Comparison of ENCODE assay signal across 9 cellular contexts in the genomic region with DNA sequence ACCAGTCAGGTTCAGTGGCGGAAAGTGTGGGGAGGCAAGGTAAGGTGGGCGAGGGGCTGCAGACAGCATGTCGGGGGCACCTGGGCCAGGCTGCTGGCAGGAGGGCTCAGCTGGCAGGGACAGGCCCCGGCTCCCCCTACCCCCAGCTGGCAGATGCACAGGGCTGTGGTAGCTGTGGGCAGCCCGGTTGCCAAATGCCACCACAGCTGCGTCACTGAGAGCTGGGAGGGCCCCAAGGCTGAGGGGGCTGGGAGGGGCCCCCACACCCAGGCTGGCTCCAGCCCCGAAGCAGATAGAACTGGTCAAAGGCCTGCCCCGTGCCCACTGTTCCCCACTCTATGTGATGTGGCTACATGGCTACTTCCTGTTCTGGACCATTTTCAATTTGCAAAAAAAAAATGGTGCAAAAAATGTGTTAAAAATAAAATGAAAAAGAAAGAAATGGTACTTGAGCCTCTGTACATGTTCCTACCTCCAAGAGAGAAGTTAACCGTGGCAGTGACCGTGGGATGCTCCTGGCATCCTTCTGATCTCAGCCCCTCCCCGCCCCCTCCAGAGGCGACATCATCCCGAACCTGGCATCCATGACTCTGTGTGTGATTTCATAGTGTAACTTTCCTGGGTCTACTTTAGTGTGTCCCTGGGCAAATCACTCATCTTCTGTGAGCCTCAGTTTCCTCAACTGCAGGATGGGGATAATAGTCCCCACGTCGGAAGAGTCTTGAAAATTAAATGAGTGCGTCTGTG.
DNase-seq lines count a peak whose midpoint lies in the region; ATAC-seq and TF ChIP-seq lines count a peak whose summit lies in the region.
"Had no signal": no experiment of that assay in that cellular context is flagged by ENCODE, and none has a peak within 500 bp of the region (broad histone marks: within the 10 kb centered on the region; RNA-seq: fewer than 3 reads in every experiment).

No MANE protein-coding gene starts in this region.

- H3K9me3 ChIP-seq in BLaER1 treated with 17β-estradiol and CSF1 and Interleukin-3, amounts not matched to agents 10 nM and 100 nM (replicated peaks in 1 of 11), result no peaks in the 10 kb centered on the region
- H3K9me3 ChIP-seq in OCI-LY7 (ENCODE audit: low read length) (no peaks in the 10 kb centered on the region), Peyer's patch (no peaks in the 10 kb centered on the region)

- no peaks in the 10 kb centered on the region for H3K36me3 ChIP-seq in BLaER1 treated with 17β-estradiol and CSF1 and Interleukin-3, amounts not matched to agents 10 nM and 100 nM
- H3K36me3 ChIP-seq in OCI-LY7 (ENCODE audit: insufficient read depth, low read length) (no peaks in the 10 kb centered on the region), Peyer's patch (no peaks in the 10 kb centered on the region)

- POLR2A ChIA-PET in OCI-LY7 (lab: Charles Lee), result interaction anchor here (0.7 to 1.0 kb wide), 2 partner anchors 13 to 1615 kb away, joined by 3 to 6 read pairs; no protein-coding TSS in a partner anchor

- H3K4me3 Mint-ChIP-seq in central memory CD8-positive, alpha-beta T cell, result peak overlapping the region; percentile 19
- H3K4me3 Mint-ChIP-seq: T-helper 1 cell treated with Interleukin-12 subunit alpha and Interleukin-12 subunit beta and Interleukin-4 antibody, amounts not matched to agents 30 μg/mL and 1 μg/mL, for 36 hours had no signal

- intact Hi-C loops in OCI-LY7 (cut with micrococcal nuclease; ENCODE audit: unreplicated experiment), result no loop called here
- intact Hi-C loops in posterior vena cava (cut with DNase I), result no loop called here

- no peak for DNase-seq in OCI-LY7 (ENCODE audit: low spot score)
- peak; percentile 38 to 53 for DNase-seq in central memory CD8-positive, alpha-beta T cell (ENCODE audit: low spot score in 2 of 2)
- DNase-seq in posterior vena cava (ENCODE audit: low spot score), result peak; percentile 89
- no peak for DNase-seq in NOMO-1 treated with dmso at 0.1 percent for 144 hours (lab: John Stamatoyannopoulos, UW; ENCODE audit: unreplicated experiment)
- no peak for DNase-seq in globus pallidus (ENCODE audit: low spot score)
- DNase-seq in Peyer's patch, result no peak
- no peak for DNase-seq in OCI-M1 (lab: John Stamatoyannopoulos, UW)

- CTCF ChIA-PET in OCI-LY7 (lab: Charles Lee; ENCODE audit: unreplicated experiment), result interaction anchor here (1.2 to 2.1 kb wide), 2 partner anchors 23 to 36 kb away, joined by 3 to 7 read pairs; no protein-coding TSS in a partner anchor

- peak; percentile 93 for ATAC-seq in central memory CD8-positive, alpha-beta T cell (replicated peaks; ENCODE audit: extremely low read depth, poor library complexity, severe bottlenecking)

- peak overlapping the region; percentile 81 to 93 (median 89) for H3K4me2 ChIP-seq in BLaER1 treated with 17β-estradiol and CSF1 and Interleukin-3, amounts not matched to agents 10 nM and 100 nM
- H3K4me2 ChIP-seq in OCI-LY7 (ENCODE audit: low read length), result no peak overlapping the region

- BruUV-seq in OCI-LY7 (replicated peaks; lab: Mats Ljungman, UMichigan), result no TSS peak

- H3K27me3 ChIP-seq in BLaER1 treated with 17β-estradiol and CSF1 and Interleukin-3, amounts not matched to agents 10 nM and 100 nM, result no peaks in the 10 kb centered on the region
- no peaks in the 10 kb centered on the region for H3K27me3 ChIP-seq in Peyer's patch

- H2AFZ ChIP-seq in OCI-LY7 (ENCODE audit: low read length), result peak overlapping the region; percentile 30; the same call in 1 of the 2 replicates

- H3K36me3 Mint-ChIP-seq in central memory CD8-positive, alpha-beta T cell (ENCODE audit: insufficient read depth), result no peaks in the 10 kb centered on the region

- H3K9ac ChIP-seq in BLaER1 treated with 17β-estradiol and CSF1 and Interleukin-3, amounts not matched to agents 10 nM and 100 nM, result peak overlapping the region; percentile 72 to 87 (median 77); a peak in 21 of 22 replicates

- no peaks in the 10 kb centered on the region for H4K20me1 ChIP-seq in BLaER1 treated with 17β-estradiol and CSF1 and Interleukin-3, amounts not matched to agents 10 nM and 100 nM
- H4K20me1 ChIP-seq in OCI-LY7 (ENCODE audit: insufficient read depth, low read length), result no peaks in the 10 kb centered on the region

- peak overlapping the region; percentile 1 for H3K27ac Mint-ChIP-seq in central memory CD8-positive, alpha-beta T cell (ENCODE audit: low read depth)
- H3K27ac Mint-ChIP-seq: T-helper 1 cell treated with Interleukin-12 subunit alpha and Interleukin-12 subunit beta and Interleukin-4 antibody, amounts not matched to agents 30 μg/mL and 1 μg/mL, for 36 hours had no signal

- peaks cover 65 to 97% (median 91%) of the 10 kb centered on the region in 10 experiments for H3K4me1 ChIP-seq in BLaER1 treated with 17β-estradiol and CSF1 and Interleukin-3, amounts not matched to agents 10 nM and 100 nM
- H3K4me1 ChIP-seq in OCI-LY7 (ENCODE audit: insufficient read depth, low read length, poor library complexity, severe bottlenecking), result peaks cover 23% of the 10 kb centered on the region
- peaks cover 0 to 7% (median 2%) of the 10 kb centered on the region in 4 donors for H3K4me1 ChIP-seq in Peyer's patch

- no peaks in the 10 kb centered on the region for H3K9me3 Mint-ChIP-seq in central memory CD8-positive, alpha-beta T cell
- H3K9me3 Mint-ChIP-seq: T-helper 1 cell treated with Interleukin-12 subunit alpha and Interleukin-12 subunit beta and Interleukin-4 antibody, amounts not matched to agents 30 μg/mL and 1 μg/mL, for 36 hours had no signal

- peaks cover 3% of the 10 kb centered on the region for H3K27me3 Mint-ChIP-seq in central memory CD8-positive, alpha-beta T cell

- peaks cover 13% of the 10 kb centered on the region for H3K4me1 Mint-ChIP-seq in central memory CD8-positive, alpha-beta T cell

- H3K4me3 ChIP-seq in BLaER1 treated with 17β-estradiol and CSF1 and Interleukin-3, amounts not matched to agents 10 nM and 100 nM, result peak overlapping the region in 7 of 10 experiments; percentile 7 to 51 (median 29); a peak in 10 of 20 replicates
- H3K4me3 ChIP-seq in OCI-LY7 (ENCODE audit: low read depth, low read length, poor library complexity, severe bottlenecking) (no peak overlapping the region), Peyer's patch (no peak overlapping the region)

- no peak for TF ChIP-seq POLR2A in Peyer's patch (IDR thresholded peaks at IDR 0.05)

- H3K9me2 ChIP-seq in OCI-LY7 (ENCODE audit: insufficient read depth, low read length), result no peaks in the 10 kb centered on the region

- H3K79me2 ChIP-seq in OCI-LY7 (ENCODE audit: insufficient read depth, low read depth, low read length), result no peaks in the 10 kb centered on the region

- peak overlapping the region; percentile 81 to 99 (median 90) for H3K27ac ChIP-seq in BLaER1 treated with 17β-estradiol and CSF1 and Interleukin-3, amounts not matched to agents 10 nM and 100 nM
- H3K27ac ChIP-seq in OCI-LY7 (ENCODE audit: low read depth, low read length, poor library complexity, severe bottlenecking) (no peak overlapping the region), Peyer's patch (peak overlapping the region in 2 of 4 donors; percentile 25 to 35)

- TF ChIP-seq CTCF in OCI-LY7 (conservative IDR thresholded peaks at IDR 0.05; ENCODE audit: low read length) (no peak), Peyer's patch (IDR thresholded peaks at IDR 0.05) (no peak)

Comparison
In these comparisons a context has a peak if more than half of its experiments do, and no peak if none do; other contexts are left out.
1. H3K4me3 ChIP-seq: peak in BLaER1 treated with 17β-estradiol and CSF1 and Interleukin-3, amounts not matched to agents 10 nM and 100 nM (7 of 10); none in OCI-LY7 (single experiment) and Peyer's patch (0 of 4).
2. DNase-seq: peak in central memory CD8-positive, alpha-beta T cell (2 of 2) and posterior vena cava (single experiment); none in OCI-LY7 (single experiment), NOMO-1 treated with dmso at 0.1 percent for 144 hours (single experiment), globus pallidus (single experiment), Peyer's patch (0 of 3) and OCI-M1 (single experiment).